28 cellular contexts compared by ENCODE assay signal in the genomic region with DNA sequence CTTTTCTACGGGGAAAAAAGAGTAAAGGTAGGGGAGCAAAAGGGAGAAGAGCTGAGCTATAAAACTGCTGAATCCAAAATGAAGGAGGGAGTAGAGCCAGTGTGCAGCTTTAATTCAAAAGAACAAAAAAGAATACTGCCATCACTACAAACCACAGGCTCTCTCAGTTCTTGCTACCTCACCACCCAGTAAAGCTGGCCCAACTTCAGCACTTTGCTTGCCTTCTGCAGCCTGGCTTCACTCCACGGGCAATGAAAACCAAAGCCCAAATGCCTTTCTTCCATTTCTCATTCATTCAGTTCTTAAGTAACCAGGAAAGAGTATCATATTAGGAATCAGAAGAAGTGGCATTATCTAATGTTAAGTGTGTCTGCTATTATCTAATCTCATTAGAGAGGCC.
"Had no signal": no experiment of that assay in that cellular context is flagged by ENCODE, and none has a peak within 500 bp of the region (broad histone marks: within the 10 kb centered on the region; RNA-seq: fewer than 3 reads in every experiment).

No MANE protein-coding gene starts in this region.

- H3K4me3 ChIP-seq: adrenal gland, cardiac muscle cell, SJCRH30, SK-N-MC had no signal

- H3K36me3 ChIP-seq: adrenal gland, cardiac muscle cell, SJCRH30 had no signal

- DNase-seq: activated CD4-positive, alpha-beta T cell treated with anti-CD3 and anti-CD28 coated beads, Interleukin-2, amount 10 ng/mL, durations not matched to agents 24 days and 14 days; activated CD4-positive, alpha-beta T cell treated with anti-CD3 and anti-CD28 coated beads, Interleukin-2, amount 50 U/mL, for 48 hours; activated CD8-positive, alpha-beta T cell treated with anti-CD3 and anti-CD28 coated beads, Interleukin-2, amount 10 ng/mL, durations not matched to agents 7 days and 5 days; activated gamma-delta T cell treated with Interleukin-2 at 50 U/mL for 16 hours; activated naive CD4-positive, alpha-beta T cell treated with anti-CD3 and anti-CD28 coated beads for 36 hours; activated T-cell treated with anti-CD3 and anti-CD28 coated beads, Interleukin-2, amount 50 U/mL, for 24 hours; Kasumi-1; MM.1S; MV-4-11; NCI-H1092 treated with DMSO at 0.1 percent for 48 hours; NCI-H1417; NCI-H146; NCI-H187; NCI-H2029 treated with DMSO at 0.1 percent for 48 hours; NCI-H2107; NCI-H2171; NCI-H510A; NCI-H526; NCI-H748 treated with DMSO at 0.1 percent for 48 hours; SHP77; SJCRH30; T1000 had no signal

- H3K27me3 ChIP-seq: cardiac muscle cell, SJCRH30 had no signal

- H3K27ac Mint-ChIP-seq: activated CD4-positive, alpha-beta T cell treated with anti-CD3 and anti-CD28 coated beads, Interleukin-2, amount 10 ng/mL, durations not matched to agents 24 days and 14 days; activated CD8-positive, alpha-beta T cell treated with anti-CD3 and anti-CD28 coated beads, Interleukin-2, amount 10 ng/mL, durations not matched to agents 7 days and 5 days; activated naive CD4-positive, alpha-beta T cell treated with anti-CD3 and anti-CD28 coated beads for 36 hours; activated naive CD4-positive, alpha-beta T cell treated with anti-CD3 and anti-CD28 coated beads, Interleukin-2, amount 50 U/mL, for 72 hours; activated T-cell treated with anti-CD3 and anti-CD28 coated beads, Interleukin-2, amount 50 U/mL, for 24 hours; activated T-helper 2 cell treated with anti-CD3 and anti-CD28 coated beads, Interferon-gamma antibody, Interleukin-2, Interleukin-4, amounts not matched to agents 10 μg/mL and 5 μg/mL and 100 μg/mL, durations not matched to agents 14 hours and 24 hours and 36 hours had no signal

- H3K9me3 Mint-ChIP-seq: activated CD4-positive, alpha-beta T cell treated with anti-CD3 and anti-CD28 coated beads, Interleukin-2, amount 10 ng/mL, durations not matched to agents 24 days and 14 days; activated naive CD4-positive, alpha-beta T cell treated with anti-CD3 and anti-CD28 coated beads for 36 hours; activated T-cell treated with anti-CD3 and anti-CD28 coated beads, Interleukin-2, amount 50 U/mL, for 24 hours; activated T-helper 2 cell treated with anti-CD3 and anti-CD28 coated beads, Interferon-gamma antibody, Interleukin-2, Interleukin-4, amounts not matched to agents 10 μg/mL and 5 μg/mL and 100 μg/mL, durations not matched to agents 14 hours and 24 hours and 36 hours; central memory CD8-positive, alpha-beta T cell had no signal

- H3K4me1 Mint-ChIP-seq: central memory CD8-positive, alpha-beta T cell had no signal

- H3K4me3 Mint-ChIP-seq: activated CD4-positive, alpha-beta T cell treated with anti-CD3 and anti-CD28 coated beads, Interleukin-2, amount 10 ng/mL, durations not matched to agents 24 days and 14 days; activated CD8-positive, alpha-beta T cell treated with anti-CD3 and anti-CD28 coated beads, Interleukin-2, amount 10 ng/mL, durations not matched to agents 7 days and 5 days; activated naive CD4-positive, alpha-beta T cell treated with anti-CD3 and anti-CD28 coated beads for 36 hours; activated T-cell treated with anti-CD3 and anti-CD28 coated beads, Interleukin-2, amount 50 U/mL, for 24 hours; central memory CD8-positive, alpha-beta T cell had no signal

- ATAC-seq: activated CD8-positive, alpha-beta T cell treated with anti-CD3 and anti-CD28 coated beads, Interleukin-2, amount 10 ng/mL, durations not matched to agents 7 days and 5 days; activated naive CD4-positive, alpha-beta T cell treated with anti-CD3 and anti-CD28 coated beads, Interleukin-2, amount 50 U/mL, for 72 hours had no signal

- H3K4me1 ChIP-seq: adrenal gland had no signal

- H3K9me3 ChIP-seq: adrenal gland, SJCRH30 had no signal

- H3K36me3 Mint-ChIP-seq: activated naive CD4-positive, alpha-beta T cell treated with anti-CD3 and anti-CD28 coated beads, Interleukin-2, amount 50 U/mL, for 72 hours had no signal

- H3K27ac ChIP-seq: cardiac muscle cell, SJCRH30, SK-N-MC had no signal
